In genomic region chr12:64526859-64527258, GRCh38 we compare ENCODE assay signal across 20 cellular contexts.
"Had no signal": no experiment of that assay in that cellular context is flagged by ENCODE, and none has a peak within 500 bp of the region (broad histone marks: within the 10 kb centered on the region; RNA-seq: fewer than 3 reads in every experiment).

No MANE protein-coding gene starts in this region.

- H3K36me3 Mint-ChIP-seq: activated naive CD4-positive, alpha-beta T cell treated with anti-CD3 and anti-CD28 coated beads, Interleukin-2, amount 10 ng/mL, durations not matched to agents 7 days and 5 days; mesothelial cell of epicardium had no signal

- H3K4me3 Mint-ChIP-seq: activated CD4-positive, alpha-beta T cell treated with anti-CD3 and anti-CD28 coated beads, Interleukin-2, amount 10 ng/mL, durations not matched to agents 24 days and 14 days; activated CD8-positive, alpha-beta T cell treated with anti-CD3 and anti-CD28 coated beads for 36 hours; activated naive CD4-positive, alpha-beta T cell treated with anti-CD3 and anti-CD28 coated beads, Interleukin-2, amount 10 ng/mL, durations not matched to agents 7 days and 5 days; activated naive CD8-positive, alpha-beta T cell treated with anti-CD3 and anti-CD28 coated beads, Interleukin-2, amount 50 U/mL, for 24 hours; activated T-cell treated with anti-CD3 and anti-CD28 coated beads, Interleukin-2, amount 50 U/mL, for 24 hours; mesothelial cell of epicardium; nephron; T-helper 1 cell treated with Interleukin-12 subunit alpha and Interleukin-12 subunit beta and Interleukin-4 antibody, amounts not matched to agents 30 μg/mL and 1 μg/mL, for 36 hours had no signal

- H3K4me1 Mint-ChIP-seq: activated naive CD8-positive, alpha-beta T cell treated with anti-CD3 and anti-CD28 coated beads, Interleukin-2, amount 50 U/mL, for 24 hours had no signal

- H3K9me3 ChIP-seq: ascending aorta, esophagus muscularis mucosa, gastrocnemius medialis, left lung, tibial artery had no signal

- H3K27me3 ChIP-seq: ascending aorta, esophagus muscularis mucosa, gastrocnemius medialis, left lung, tibial artery had no signal

- H3K4me1 ChIP-seq: ascending aorta, esophagus muscularis mucosa, gastrocnemius medialis, left lung, tibial artery had no signal

- H3K9me3 Mint-ChIP-seq: activated CD4-positive, alpha-beta T cell treated with anti-CD3 and anti-CD28 coated beads, Interleukin-2, amount 10 ng/mL, durations not matched to agents 24 days and 14 days; activated CD8-positive, alpha-beta T cell treated with anti-CD3 and anti-CD28 coated beads for 36 hours; activated naive CD4-positive, alpha-beta T cell treated with anti-CD3 and anti-CD28 coated beads, Interleukin-2, amount 10 ng/mL, durations not matched to agents 7 days and 5 days; activated naive CD8-positive, alpha-beta T cell treated with anti-CD3 and anti-CD28 coated beads, Interleukin-2, amount 50 U/mL, for 24 hours; activated T-cell treated with anti-CD3 and anti-CD28 coated beads, Interleukin-2, amount 50 U/mL, for 24 hours; activated T-helper 2 cell treated with anti-CD3 and anti-CD28 coated beads, Interferon-gamma antibody, Interleukin-2, Interleukin-4, amounts not matched to agents 10 μg/mL and 5 μg/mL and 100 μg/mL, durations not matched to agents 14 hours and 24 hours and 36 hours; mesothelial cell of epicardium; nephron; T-helper 1 cell treated with Interleukin-12 subunit alpha and Interleukin-12 subunit beta and Interleukin-4 antibody, amounts not matched to agents 30 μg/mL and 1 μg/mL, for 36 hours had no signal

- H3K27ac Mint-ChIP-seq: activated CD4-positive, alpha-beta T cell treated with anti-CD3 and anti-CD28 coated beads, Interleukin-2, amount 10 ng/mL, durations not matched to agents 24 days and 14 days; activated CD8-positive, alpha-beta T cell treated with anti-CD3 and anti-CD28 coated beads for 36 hours; activated naive CD4-positive, alpha-beta T cell treated with anti-CD3 and anti-CD28 coated beads, Interleukin-2, amount 10 ng/mL, durations not matched to agents 7 days and 5 days; activated naive CD8-positive, alpha-beta T cell treated with anti-CD3 and anti-CD28 coated beads, Interleukin-2, amount 50 U/mL, for 24 hours; activated T-cell treated with anti-CD3 and anti-CD28 coated beads, Interleukin-2, amount 50 U/mL, for 24 hours; activated T-helper 2 cell treated with anti-CD3 and anti-CD28 coated beads, Interferon-gamma antibody, Interleukin-2, Interleukin-4, amounts not matched to agents 10 μg/mL and 5 μg/mL and 100 μg/mL, durations not matched to agents 14 hours and 24 hours and 36 hours; mesothelial cell of epicardium; nephron; T-helper 1 cell treated with Interleukin-12 subunit alpha and Interleukin-12 subunit beta and Interleukin-4 antibody, amounts not matched to agents 30 μg/mL and 1 μg/mL, for 36 hours had no signal

- DNase-seq: activated CD4-positive, alpha-beta T cell treated with anti-CD3 and anti-CD28 coated beads, Interleukin-2, amount 10 ng/mL, durations not matched to agents 24 days and 14 days; activated CD8-positive, alpha-beta T cell treated with anti-CD3 and anti-CD28 coated beads for 36 hours; activated naive CD4-positive, alpha-beta T cell treated with anti-CD3 and anti-CD28 coated beads, Interleukin-2, amount 10 ng/mL, durations not matched to agents 7 days and 5 days; activated naive CD8-positive, alpha-beta T cell treated with anti-CD3 and anti-CD28 coated beads, Interleukin-2, amount 50 U/mL, for 24 hours; activated T-cell treated with anti-CD3 and anti-CD28 coated beads, Interleukin-2, amount 50 U/mL, for 24 hours; dermis blood vessel endothelial cell; effector memory CD4-positive, alpha-beta T cell; gastrocnemius medialis; left lung; occipital lobe; posterior cingulate gyrus; stimulated activated CD4-positive, alpha-beta T cell treated with anti-CD3 and anti-CD28 coated beads, Interleukin-2, amount 100 ng/mL, for 24 hours; stimulated activated naive CD4-positive, alpha-beta T cell treated with Interleukin-2 at 50 U/mL for 16 hours; tibial artery had no signal

- H3K4me3 ChIP-seq: ascending aorta, esophagus muscularis mucosa, gastrocnemius medialis, left lung, tibial artery had no signal

- H3K36me3 ChIP-seq: ascending aorta, esophagus muscularis mucosa, gastrocnemius medialis, left lung, tibial artery had no signal

- H3K27ac ChIP-seq: ascending aorta, esophagus muscularis mucosa, gastrocnemius medialis, left lung, tibial artery had no signal

- ATAC-seq: activated CD8-positive, alpha-beta T cell treated with anti-CD3 and anti-CD28 coated beads for 36 hours; activated naive CD8-positive, alpha-beta T cell treated with anti-CD3 and anti-CD28 coated beads, Interleukin-2, amount 50 U/mL, for 24 hours; gastrocnemius medialis; left lung had no signal
